Comparison of ENCODE assay signal across 19 cellular contexts in the genomic region with DNA sequence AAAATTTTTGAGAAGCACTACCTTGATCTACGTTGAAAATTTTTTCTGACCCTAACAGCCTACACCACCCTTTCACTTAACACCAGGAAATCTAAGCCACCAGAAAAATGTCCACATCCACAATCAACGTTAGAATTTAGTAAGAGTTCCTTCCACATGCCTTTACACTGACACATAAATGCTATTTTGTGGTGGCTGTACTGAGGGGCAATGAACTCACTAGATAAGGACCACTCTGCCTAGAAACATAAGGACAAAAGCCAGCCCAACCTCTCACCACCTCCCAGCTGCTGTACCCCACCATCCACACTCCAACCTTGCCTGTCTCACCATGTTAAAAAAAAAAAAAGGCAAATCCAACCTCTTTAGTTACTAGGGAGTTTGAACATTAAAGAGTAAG.
"Had no signal": no experiment of that assay in that cellular context is flagged by ENCODE, and none has a peak within 500 bp of the region (broad histone marks: within the 10 kb centered on the region; RNA-seq: fewer than 3 reads in every experiment).

No MANE protein-coding gene starts in this region.

- ATAC-seq: activated CD4-positive, CD25-positive, alpha-beta regulatory T cell treated with anti-CD3 and anti-CD28 coated beads, Interleukin-2, amount 50 U/mL, for 24 hours; activated CD8-positive, alpha-beta T cell treated with anti-CD3 and anti-CD28 coated beads, Interleukin-2, amount 10 ng/mL, durations not matched to agents 7 days and 5 days; left colon; stimulated activated naive CD8-positive, alpha-beta T cell treated with anti-CD3 and anti-CD28 coated beads, Interleukin-15, Interleukin-2, amounts not matched to agents 100 U/mL and 50 U/mL, for 24 hours had no signal

- H3K27me3 ChIP-seq: breast epithelium, esophagus muscularis mucosa, tibial artery had no signal

- H3K9me3 ChIP-seq: breast epithelium, esophagus muscularis mucosa, tibial artery had no signal

- H3K4me1 ChIP-seq: breast epithelium, esophagus muscularis mucosa, tibial artery had no signal

- H3K4me3 ChIP-seq: breast epithelium, esophagus muscularis mucosa, tibial artery had no signal

- H3K27ac ChIP-seq: breast epithelium, esophagus muscularis mucosa, tibial artery had no signal

- DNase-seq: activated CD4-positive, alpha-beta T cell treated with anti-CD3 and anti-CD28 coated beads, Interleukin-2, amount 10 ng/mL, durations not matched to agents 7 days and 5 days; activated CD8-positive, alpha-beta T cell treated with anti-CD3 and anti-CD28 coated beads, Interleukin-2, amount 10 ng/mL, durations not matched to agents 7 days and 5 days; activated gamma-delta T cell treated with Interleukin-2 at 50 U/mL for 16 hours; activated naive CD8-positive, alpha-beta T cell treated with anti-CD3 and anti-CD28 coated beads, Interleukin-2, amount 10 ng/mL, durations not matched to agents 7 days and 5 days; cerebellar nuclear complex; effector memory CD4-positive, alpha-beta T cell; left colon; midbrain; nephron progenitor cell; nucleus accumbens; stimulated activated CD4-positive, alpha-beta T cell treated with anti-CD3 and anti-CD28 coated beads, Interleukin-12 subunit alpha, Interleukin-12 subunit beta, amount 100 ng/mL, for 4 hours; stimulated activated CD4-positive, alpha-beta T cell treated with anti-CD3 and anti-CD28 coated beads, Interleukin-1b, Interleukin-23, amount 100 ng/mL, for 48 hours; stimulated activated CD8-positive, alpha-beta memory T cell treated with anti-CD3 and anti-CD28 coated beads, Interleukin-4, amount 100 ng/mL, for 48 hours; stimulated activated naive CD8-positive, alpha-beta T cell treated with anti-CD3 and anti-CD28 coated beads, Interleukin-15, Interleukin-2, amounts not matched to agents 100 U/mL and 50 U/mL, for 24 hours; substantia nigra; tibial artery had no signal
